ENCODE assay signal across 1 cellular context in the genomic region with DNA sequence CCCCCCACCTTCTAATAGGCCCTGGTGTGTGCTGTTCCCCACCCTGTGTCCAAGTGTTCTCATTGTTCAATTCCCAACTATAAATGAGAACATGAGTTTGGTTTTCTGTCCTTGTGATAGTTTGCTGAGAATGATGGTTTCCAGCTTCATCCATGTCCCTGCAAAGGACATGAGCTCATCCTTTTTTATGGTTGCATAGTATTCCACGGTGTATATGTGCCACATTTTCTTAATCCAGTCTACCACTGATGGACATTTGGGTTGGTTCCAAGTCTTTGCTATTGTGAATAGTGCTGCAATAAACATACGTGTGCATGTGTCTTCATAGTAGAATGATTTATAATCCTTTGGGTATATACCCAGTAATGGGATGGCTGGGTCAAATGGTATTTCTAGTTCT.
A peak's percentile ranks its signal among the peaks of the same experiment; 100 is the strongest.
TF ChIP-seq lines count a peak whose summit lies in the region.

No MANE protein-coding gene starts in this region.

TF ChIP-seq in A549, 52 proteins besides CTCF, POLR2A, EP300 and RAD21:
- 0 out of 2 replicates have a peak, but pooled peaks have one; percentile 30 for TF ChIP-seq KDM1A (IDR thresholded peaks at IDR 0.05; ENCODE audit: low read depth)
